ENCODE assay signal across 10 cellular contexts in the genomic region with DNA sequence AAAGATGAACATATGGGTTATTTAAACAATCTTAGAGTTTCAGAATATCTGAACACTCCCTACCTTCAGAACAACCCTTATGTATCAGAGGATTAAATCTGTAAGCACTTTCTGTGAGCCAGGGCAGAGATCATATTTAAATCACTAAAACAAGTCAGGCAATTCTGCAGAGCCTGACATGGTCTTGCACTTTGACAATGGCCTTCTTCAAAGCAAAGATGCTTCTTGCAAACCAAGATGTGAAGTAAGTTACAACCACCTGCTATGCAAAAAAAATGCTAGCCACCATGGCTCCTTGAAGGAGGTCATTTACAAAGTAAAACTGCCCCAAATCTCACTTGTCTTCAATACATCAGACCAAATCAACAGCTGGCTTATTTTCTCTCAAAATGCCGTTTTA. TPM values are rescaled to one million over a fixed set of nuclear protein-coding genes. Genes with fewer than 3 reads are reported as not detected.
DNase-seq lines count a peak whose midpoint lies in the region; ATAC-seq, FAIRE-seq and TF ChIP-seq lines count a peak whose summit lies in the region.
"Had no signal": no experiment of that assay in that cellular context is flagged by ENCODE, and none has a peak within 500 bp of the region (broad histone marks: within the 10 kb centered on the region; RNA-seq: fewer than 3 reads in every experiment).

No MANE protein-coding gene starts in this region.

- no peak for TF ChIP-seq POLR2A in endothelial cell of umbilical vein (IDR thresholded peaks at IDR 0.05; ENCODE audit: low read depth, low read length)

- DNase-seq in SK-N-SH = no peak
- no peak for DNase-seq in PC-3
- DNase-seq in endothelial cell of umbilical vein (ENCODE audit: low read depth, low spot score) = no peak
- no peak for DNase-seq in NCI-H2107 treated with DMSO at 0.1 percent for 48 hours (lab: John Stamatoyannopoulos, UW; ENCODE audit: unreplicated experiment)
- DNase-seq in NCI-H748 (lab: John Stamatoyannopoulos, UW; ENCODE audit: unreplicated experiment) = no peak
- DNase-seq: 8988T had no signal

- TF ChIP-seq RAD21 in SK-N-SH (IDR thresholded peaks at IDR 0.05; ENCODE audit: low read length) = no peak

- POLR2A ChIA-PET in SK-N-SH (lab: Yijun Ruan, JAX) = no interaction called here
- POLR2A ChIA-PET in PC-3 (lab: Charles Lee; ENCODE audit: unreplicated experiment) = interaction anchor here (0.6 kb wide), 1 partner anchor 34 kb away, joined by 5 read pairs; no protein-coding TSS in a partner anchor
- POLR2A ChIA-PET in endothelial cell of umbilical vein (lab: Charles Lee) = no interaction called here

- H3K27ac ChIP-seq in SK-N-SH (ENCODE audit: low read depth in 2 of 2, low read length in 1 of 2) = no peak overlapping the region
- H3K27ac ChIP-seq in PC-3 (ENCODE audit: low read length) = no peak overlapping the region
- no peak overlapping the region for H3K27ac ChIP-seq in endothelial cell of umbilical vein (ENCODE audit: insufficient read depth, low read depth, low read length)
- H3K27ac ChIP-seq: RWPE1 had no signal

- 33% methylated on average over 1 of the region's 1 CpG for WGBS in SK-N-SH (ENCODE audit: low lambda C conversion rate)

- FAIRE-seq in endothelial cell of umbilical vein (lab: Jason Lieb, UNC) = no peak

- CTCF ChIA-PET in SK-N-SH (lab: Yijun Ruan, JAX) (interaction anchor here (0.7 to 4.6 kb wide), 4 partner anchors 32 to 149 kb away, joined by 3 to 15 read pairs (median 4); no protein-coding TSS in a partner anchor), PC-3 (lab: Charles Lee) (interaction anchor here (0.7 kb wide), 1 partner anchor 178 kb away, joined by 4 read pairs; no protein-coding TSS in a partner anchor), endothelial cell of umbilical vein (lab: Charles Lee) (no interaction called here)

- peaks cover 82% of the 10 kb centered on the region for H3K79me2 ChIP-seq in SK-N-SH (ENCODE audit: insufficient read depth)
- peaks cover 88% of the 10 kb centered on the region for H3K79me2 ChIP-seq in PC-3 (ENCODE audit: low read length)
- H3K79me2 ChIP-seq in endothelial cell of umbilical vein (ENCODE audit: control insufficient read depth, insufficient read depth, low read length) = peaks cover 82% of the 10 kb centered on the region

- TF ChIP-seq EP300 in SK-N-SH (IDR thresholded peaks at IDR 0.05; ENCODE audit: borderline replicate concordance in 1 of 2, low read depth in 1 of 2, low read length in 1 of 2) = no peak

- H2AFZ ChIP-seq in SK-N-SH (ENCODE audit: low read depth) (no peak overlapping the region), PC-3 (ENCODE audit: low read length) (no peak overlapping the region), endothelial cell of umbilical vein (ENCODE audit: low read depth, low read length) (no peak overlapping the region)

- H3K9me2 ChIP-seq in SK-N-SH (no peaks in the 10 kb centered on the region), PC-3 (replicated peaks; ENCODE audit: low read length) (no peaks in the 10 kb centered on the region)

- H3K4me2 ChIP-seq in SK-N-SH (peak overlapping the region; percentile 78), PC-3 (ENCODE audit: low read length) (peak overlapping the region; percentile 92), endothelial cell of umbilical vein (ENCODE audit: insufficient read depth, low read length) (peak overlapping the region; percentile 96), skeletal muscle satellite cell (ENCODE audit: low read length) (peak overlapping the region; percentile 89)

- H4K20me1 ChIP-seq in SK-N-SH (ENCODE audit: insufficient read depth) (peaks cover 77% of the 10 kb centered on the region), PC-3 (ENCODE audit: low read length) (peaks cover 74% of the 10 kb centered on the region), endothelial cell of umbilical vein (replicated peaks; ENCODE audit: control insufficient read depth, extremely low read depth, insufficient read depth, low read length) (peaks cover 15% of the 10 kb centered on the region)

- dilution Hi-C loops in endothelial cell of umbilical vein (cut with MboI; ENCODE audit: extremely low pct_ligation_motif_present, low sequenced_read_pairs) = no loop called here

- H3K27me3 ChIP-seq in SK-N-SH (ENCODE audit: insufficient read depth) = no peaks in the 10 kb centered on the region
- H3K27me3 ChIP-seq in PC-3 (ENCODE audit: low read length) = no peaks in the 10 kb centered on the region
- H3K27me3 ChIP-seq in endothelial cell of umbilical vein (ENCODE audit: control insufficient read depth in 2 of 2, insufficient read depth in 2 of 2, low read length in 2 of 2) = no peaks in the 10 kb centered on the region
- H3K27me3 ChIP-seq in skeletal muscle satellite cell (ENCODE audit: control insufficient read depth, insufficient read depth, low read length) = no peaks in the 10 kb centered on the region

- H3K9ac ChIP-seq in SK-N-SH (no peak overlapping the region), PC-3 (ENCODE audit: low read length) (no peak overlapping the region), endothelial cell of umbilical vein (replicated peaks; ENCODE audit: extremely low read depth, insufficient read depth, low read length) (no peak overlapping the region), skeletal muscle satellite cell (ENCODE audit: low read depth, low read length) (peak overlapping the region; percentile 21)

- ATAC-seq in SK-N-SH treated with all-trans-retinoic acid at 6 μM for 48 hours = no peak
- no peak for ATAC-seq in PC-3
- ATAC-seq in GM19023 (IDR thresholded peaks at IDR 0.05; ENCODE audit: unreplicated experiment) = no peak

- no peaks in the 10 kb centered on the region for H3K9me1 ChIP-seq in endothelial cell of umbilical vein (replicated peaks; ENCODE audit: control insufficient read depth, extremely low read depth, insufficient read depth, low read length)

- BruUV-seq in PC-3 (replicated peaks; lab: Mats Ljungman, UMichigan) = no TSS peak
- BruUV-seq in endothelial cell of umbilical vein (replicated peaks; lab: Mats Ljungman, UMichigan) = no TSS peak

- H3K36me3 ChIP-seq in SK-N-SH (replicated peaks in 1 of 2; ENCODE audit: control insufficient read depth in 1 of 2, insufficient read depth in 2 of 2, low read length in 1 of 2) (peaks cover 2 to 27% of the 10 kb centered on the region in 2 experiments), PC-3 (ENCODE audit: low read depth, low read length) (peaks cover 21% of the 10 kb centered on the region), endothelial cell of umbilical vein (ENCODE audit: control insufficient read depth in 2 of 2, extremely low read depth in 1 of 2, insufficient read depth in 2 of 2, low read length in 2 of 2) (peaks cover 4% of the 10 kb centered on the region in 2 experiments), skeletal muscle satellite cell (ENCODE audit: insufficient read depth, low read length) (peaks cover 7% of the 10 kb centered on the region)

- H3F3A ChIP-seq in SK-N-SH (replicated peaks; ENCODE audit: insufficient read depth) = peaks cover 15% of the 10 kb centered on the region
- no peaks in the 10 kb centered on the region for H3F3A ChIP-seq in PC-3 (ENCODE audit: low read length, unreplicated experiment)

- intact Hi-C loops in PC-3 (cut with micrococcal nuclease) = no loop called here
- intact Hi-C loops in endothelial cell of umbilical vein (cut with micrococcal nuclease) = no loop called here

- H3K4me3 ChIP-seq in SK-N-SH (ENCODE audit: low read depth in 2 of 2, low read length in 1 of 2) = peak overlapping the region; percentile 4 to 38; a peak in 2 of 4 replicates
- H3K4me3 ChIP-seq in PC-3 (ENCODE audit: low read length) = peak overlapping the region; percentile 87
- H3K4me3 ChIP-seq in endothelial cell of umbilical vein (replicated peaks in 1 of 3; ENCODE audit: insufficient read depth in 1 of 3, low read depth in 1 of 3, low read length in 3 of 3) = peak overlapping the region in 1 of 3 experiments; percentile 24
- peak overlapping the region; percentile 48 for H3K4me3 ChIP-seq in skeletal muscle satellite cell (ENCODE audit: low read length)

- TF ChIP-seq CTCF in SK-N-SH (IDR thresholded peaks at IDR 0.05) (no peak), PC-3 (conservative IDR thresholded peaks at IDR 0.05; ENCODE audit: low read depth, low read length) (no peak), endothelial cell of umbilical vein (IDR thresholded peaks at IDR 0.05; ENCODE audit: extremely low read depth in 1 of 2, insufficient read depth in 1 of 2, low read depth in 1 of 2, low read length in 2 of 2) (no peak)

- H3K4me1 ChIP-seq in SK-N-SH (ENCODE audit: control insufficient read depth in 1 of 2, insufficient read depth in 2 of 2, low read depth in 1 of 2, low read length in 1 of 2) (peaks cover 23 to 25% of the 10 kb centered on the region in 2 experiments), PC-3 (ENCODE audit: insufficient read depth, low read length) (peaks cover 47% of the 10 kb centered on the region), endothelial cell of umbilical vein (ENCODE audit: control insufficient read depth, extremely low read depth, insufficient read depth, low read length) (peaks cover 38% of the 10 kb centered on the region), skeletal muscle satellite cell (ENCODE audit: control insufficient read depth, insufficient read depth, low read length) (peaks cover 52% of the 10 kb centered on the region)

- no peaks in the 10 kb centered on the region for H3K9me3 ChIP-seq in SK-N-SH
- H3K9me3 ChIP-seq in PC-3 (ENCODE audit: low read length) = no peaks in the 10 kb centered on the region
- no peaks in the 10 kb centered on the region for H3K9me3 ChIP-seq in endothelial cell of umbilical vein (replicated peaks; ENCODE audit: control insufficient read depth, insufficient read depth, low read length)
- no peaks in the 10 kb centered on the region for H3K9me3 ChIP-seq in skeletal muscle satellite cell (replicated peaks; ENCODE audit: low read length)

RNA-seq across cellular contexts. Expression of a gene that starts 3.2 kb away (rescaled TPM):
- 62.0 and 74.3 TPM in 2 replicates for polyA plus RNA-seq in SK-N-SH (2012; rRNA removed)
- polyA plus RNA-seq in SK-N-SH (2012; cell fraction: cytosol; rRNA removed) = 90.5 and 111 TPM in 2 replicates
- 34.3 and 68.3 TPM in 2 replicates for polyA plus RNA-seq in SK-N-SH (2012; cell fraction: nucleus; rRNA removed)
- 202 and 204 TPM in 2 replicates for total RNA-seq in PC-3 (2014; rRNA removed)
- 139 and 140 TPM in 2 replicates for total RNA-seq in endothelial cell of umbilical vein
- polyA plus RNA-seq in endothelial cell of umbilical vein = 56.5 and 67.1 TPM in 2 replicates
- 79.6 and 84.6 TPM in 2 replicates for polyA plus RNA-seq in endothelial cell of umbilical vein (2011; cell fraction: cytosol; rRNA removed)
- 59.2 and 87.2 TPM in 2 replicates for polyA plus RNA-seq in endothelial cell of umbilical vein (2011; cell fraction: nucleus; rRNA removed)
- polyA plus RNA-seq in endothelial cell of umbilical vein (2012) = 128 and 181 TPM in 2 replicates
- 71.6 and 73.4 TPM in 2 replicates for polyA minus RNA-seq in endothelial cell of umbilical vein
- polyA minus RNA-seq in endothelial cell of umbilical vein (2011; cell fraction: cytosol; rRNA and poly(A)+ RNA removed) = 66.3 TPM
- polyA minus RNA-seq in endothelial cell of umbilical vein (2011; cell fraction: nucleus; rRNA and poly(A)+ RNA removed) = 48.6 and 79.9 TPM in 2 replicates
- 90.0 and 96.8 TPM in 2 replicates for total RNA-seq in skeletal muscle satellite cell (2012; rRNA removed)

RNA-seq across cellular contexts. Expression of a gene that starts 50.6 kb away (rescaled TPM):
- polyA plus RNA-seq in SK-N-SH (2012; rRNA removed) (0.03 TPM in 2 replicates), endothelial cell of umbilical vein (6.3 and 8.4 TPM in 2 replicates)
- 0.03 and 0.10 TPM in 2 replicates for polyA plus RNA-seq in SK-N-SH (2012; cell fraction: cytosol; rRNA removed)
- polyA plus RNA-seq in SK-N-SH (2012; cell fraction: nucleus; rRNA removed) = 0.09 TPM in 1 of 2 replicates, not detected in the other
- total RNA-seq in PC-3 (2014; rRNA removed) (2.2 and 3.3 TPM in 2 replicates), endothelial cell of umbilical vein (3.7 and 4.8 TPM in 2 replicates)
- polyA plus RNA-seq in endothelial cell of umbilical vein (2011; cell fraction: cytosol; rRNA removed) = 6.0 and 6.9 TPM in 2 replicates
- polyA plus RNA-seq in endothelial cell of umbilical vein (2011; cell fraction: nucleus; rRNA removed) = 2.8 and 3.5 TPM in 2 replicates
- polyA plus RNA-seq in endothelial cell of umbilical vein (2012) = 4.6 and 6.8 TPM in 2 replicates
- 3.8 and 6.5 TPM in 2 replicates for polyA minus RNA-seq in endothelial cell of umbilical vein
- not detected for polyA minus RNA-seq in endothelial cell of umbilical vein (2011; cell fraction: cytosol; rRNA and poly(A)+ RNA removed)
- polyA minus RNA-seq in endothelial cell of umbilical vein (2011; cell fraction: nucleus; rRNA and poly(A)+ RNA removed) = 1.5 and 1.7 TPM in 2 replicates
- total RNA-seq in skeletal muscle satellite cell (2012; rRNA removed) = 0.51 and 1.1 TPM in 2 replicates
